In the genomic region with DNA sequence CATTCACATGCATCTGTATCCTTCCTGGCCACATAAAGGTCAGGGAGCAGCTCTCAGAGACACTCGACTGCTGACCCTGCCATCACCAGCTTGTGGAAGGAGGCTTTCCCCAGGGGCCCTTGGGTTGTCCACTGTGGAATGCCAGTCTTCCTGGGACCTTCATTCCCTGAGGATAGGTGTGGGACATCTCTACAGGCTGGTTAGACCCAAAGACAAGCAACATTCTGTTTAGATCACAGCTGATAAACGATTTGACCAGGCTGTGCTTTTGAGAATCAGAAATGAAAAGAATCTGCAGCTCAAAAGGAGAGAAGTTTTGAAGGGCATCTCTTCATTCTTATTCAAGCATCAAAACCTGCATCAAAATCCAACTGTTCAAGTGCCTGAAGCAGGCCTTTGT, we compare ENCODE assay signal across 22 cellular contexts.
"Had no signal": no experiment of that assay in that cellular context is flagged by ENCODE, and none has a peak within 500 bp of the region (broad histone marks: within the 10 kb centered on the region; RNA-seq: fewer than 3 reads in every experiment).

No MANE protein-coding gene starts in this region.

- H3K36me3 ChIP-seq: ascending aorta had no signal

- H3K27me3 ChIP-seq: ascending aorta had no signal

- FAIRE-seq: TTC549 had no signal

- H3K9me3 ChIP-seq: ascending aorta had no signal

- H3K4me1 ChIP-seq: ascending aorta had no signal

- DNase-seq: activated CD4-positive, alpha-beta T cell treated with anti-CD3 and anti-CD28 coated beads, Interleukin-2, amount 10 ng/mL, durations not matched to agents 24 days and 14 days; activated CD4-positive, alpha-beta T cell treated with anti-CD3 and anti-CD28 coated beads, Interleukin-2, amount 50 U/mL, for 4 hours; activated CD8-positive, alpha-beta T cell treated with anti-CD3 and anti-CD28 coated beads for 36 hours; activated gamma-delta T cell; activated naive CD4-positive, alpha-beta T cell treated with Interleukin-2 at 50 U/mL for 16 hours; activated naive CD8-positive, alpha-beta T cell treated with anti-CD3 and anti-CD28 coated beads, Interleukin-2, amount 10 ng/mL, durations not matched to agents 7 days and 5 days; activated T-cell treated with anti-CD3 and anti-CD28 coated beads, Interleukin-2, amount 50 U/mL, for 1 hour; amygdala; NCI-H1092 treated with DMSO at 0.1 percent for 48 hours; NCI-H1417; NCI-H146; NCI-H187 treated with DMSO at 0.1 percent for 48 hours; NCI-H2081; NCI-H226; NCI-H446 treated with DMSO at 0.1 percent for 48 hours; NCI-H524; NCI-H69; NCI-H82; Right ventricle myocardium superior had no signal

- ATAC-seq: activated CD8-positive, alpha-beta T cell treated with anti-CD3 and anti-CD28 coated beads for 36 hours had no signal

- H3K27ac ChIP-seq: ascending aorta, KMS-11 had no signal

- H3K4me3 ChIP-seq: ascending aorta had no signal
